9 cellular contexts compared by ENCODE assay signal in the genomic region with DNA sequence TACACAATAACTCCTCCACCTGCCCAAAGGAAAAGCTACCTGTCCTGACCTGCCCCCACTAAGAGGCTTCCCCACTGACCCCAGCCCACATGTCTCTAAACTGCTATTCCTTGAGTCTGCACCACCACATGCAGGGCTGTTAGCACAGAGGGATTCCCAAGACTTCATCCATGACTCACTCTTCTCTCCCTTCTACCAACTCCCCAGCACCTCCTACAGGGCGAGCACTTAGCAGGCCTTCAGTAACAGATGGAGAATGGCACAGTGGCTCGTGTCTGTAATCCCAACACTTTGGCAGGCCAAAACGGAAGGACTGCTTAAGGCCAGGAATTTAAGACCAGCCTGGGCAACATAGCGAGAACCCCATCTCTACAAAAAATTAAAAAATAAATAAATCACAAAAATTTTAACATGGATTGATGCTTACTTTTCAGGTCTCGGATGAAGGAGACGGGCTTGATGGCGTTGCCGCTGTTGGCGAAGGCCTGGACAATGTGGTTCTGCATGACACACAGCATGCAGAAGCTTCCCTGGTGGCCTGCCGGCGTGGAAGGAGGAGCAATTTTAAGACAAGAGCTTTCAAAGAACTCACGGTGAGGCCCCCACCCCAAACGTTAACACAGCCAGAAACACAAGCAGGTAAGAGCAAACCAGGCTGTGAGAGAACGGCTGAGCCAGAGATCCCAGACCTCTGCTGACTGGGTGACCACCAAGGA. TPM values are rescaled to one million over a fixed set of nuclear protein-coding genes. Genes with fewer than 3 reads are reported as not detected.
A peak's percentile ranks its signal among the peaks of the same experiment; 100 is the strongest.
DNase-seq lines count a peak whose midpoint lies in the region; ATAC-seq and TF ChIP-seq lines count a peak whose summit lies in the region.
"Had no signal": no experiment of that assay in that cellular context is flagged by ENCODE, and none has a peak within 500 bp of the region (broad histone marks: within the 10 kb centered on the region; RNA-seq: fewer than 3 reads in every experiment).

No MANE protein-coding gene starts in this region.

- H3K4me3 ChIP-seq in breast epithelium: no peak overlapping the region
- no peak overlapping the region for H3K4me3 ChIP-seq in smooth muscle cell

- H3K4me1 ChIP-seq in breast epithelium: no peaks in the 10 kb centered on the region
- H3K4me1 ChIP-seq in smooth muscle cell (ENCODE audit: low read depth): no peaks in the 10 kb centered on the region

- H3K27me3 Mint-ChIP-seq in MCF 10A (ENCODE audit: insufficient read depth, unreplicated experiment): no peaks in the 10 kb centered on the region

- H3K9me3 ChIP-seq in breast epithelium (no peaks in the 10 kb centered on the region), smooth muscle cell (replicated peaks; ENCODE audit: low read depth) (no peaks in the 10 kb centered on the region)

- POLR2A ChIA-PET in MCF 10A (lab: Yijun Ruan, JAX): interaction anchor here (1.2 kb wide), 1 partner anchor 10 kb away, joined by 4 read pairs; no protein-coding TSS in a partner anchor

- no peaks in the 10 kb centered on the region for H3K9me3 Mint-ChIP-seq in MCF 10A (ENCODE audit: unreplicated experiment)
- H3K9me3 Mint-ChIP-seq: nephron had no signal

- H3K27me3 ChIP-seq in breast epithelium: no peaks in the 10 kb centered on the region
- no peaks in the 10 kb centered on the region for H3K27me3 ChIP-seq in smooth muscle cell (ENCODE audit: low read depth)

- peaks cover 7% of the 10 kb centered on the region for H3F3A ChIP-seq in smooth muscle cell (ENCODE audit: low read depth)

- peaks cover 22% of the 10 kb centered on the region for H3K79me2 ChIP-seq in smooth muscle cell (ENCODE audit: low read depth)

- peaks cover 80% of the 10 kb centered on the region for H3K36me3 Mint-ChIP-seq in MCF 10A (ENCODE audit: insufficient read depth, unreplicated experiment)

- H3K27ac Mint-ChIP-seq in MCF 10A (ENCODE audit: low read depth, unreplicated experiment): no peak overlapping the region
- H3K27ac Mint-ChIP-seq: nephron had no signal

- TF ChIP-seq CTCF in MCF 10A (IDR thresholded peaks at IDR 0.05; ENCODE audit: unreplicated experiment): peak; percentile 23
- TF ChIP-seq CTCF in breast epithelium (IDR thresholded peaks at IDR 0.05): no peak
- TF ChIP-seq CTCF in smooth muscle cell (IDR thresholded peaks at IDR 0.05; ENCODE audit: borderline replicate concordance, insufficient read depth, poor library complexity, severe bottlenecking): peak; percentile 33
- no peak for TF ChIP-seq CTCF in omental fat pad (IDR thresholded peaks at IDR 0.05)

- CTCF ChIA-PET in MCF 10A (lab: Yijun Ruan, JAX): interaction anchor here (0.9 kb wide), 1 partner anchor 74 kb away, joined by 4 read pairs; no protein-coding TSS in a partner anchor

- H3K9ac ChIP-seq in smooth muscle cell (ENCODE audit: low read depth): no peak overlapping the region

- H2AFZ ChIP-seq in smooth muscle cell (ENCODE audit: low read depth): no peak overlapping the region

- no TSS peak for BruUV-seq in MCF 10A (replicated peaks; lab: Mats Ljungman, UMichigan)

- peaks cover 4% of the 10 kb centered on the region for H3K36me3 ChIP-seq in breast epithelium
- peaks cover 9% of the 10 kb centered on the region for H3K36me3 ChIP-seq in smooth muscle cell (ENCODE audit: low read depth)

- no peak for ATAC-seq in omental fat pad (ENCODE audit: low FRiP score)

- intact Hi-C loops in MCF 10A (cut with micrococcal nuclease): no loop called here
- intact Hi-C loops in breast epithelium (cut with DNase I; ENCODE audit: low total_unique reads): no loop called here

- H4K20me1 ChIP-seq in smooth muscle cell (ENCODE audit: low read depth): peaks cover 52% of the 10 kb centered on the region

- peak; percentile 50 for DNase-seq in MCF 10A (ENCODE audit: unreplicated experiment)
- no peak for DNase-seq in breast epithelium (ENCODE audit: low spot score in 2 of 2)
- DNase-seq in NCI-H226: peak; percentile 49
- DNase-seq in dermis blood vessel endothelial cell: peak; percentile 68
- DNase-seq in smooth muscle cell (lab: John Stamatoyannopoulos, UW; ENCODE audit: unreplicated experiment): no peak
- DNase-seq in dedifferentiated amniotic fluid mesenchymal stem cell (ENCODE audit: extremely low spot score): no peak
- no peak for DNase-seq in omental fat pad (ENCODE audit: low spot score)
- no peak for DNase-seq in substantia nigra (lab: John Stamatoyannopoulos, UW)

- no peak overlapping the region for H3K4me2 ChIP-seq in smooth muscle cell

- H3K27ac ChIP-seq in breast epithelium (no peak overlapping the region), smooth muscle cell (ENCODE audit: low read depth) (no peak overlapping the region), substantia nigra (ENCODE audit: low read depth, low read length, poor library complexity, severe bottlenecking) (no peak overlapping the region)

- H3K4me1 Mint-ChIP-seq in MCF 10A (ENCODE audit: insufficient read depth, unreplicated experiment): peaks cover 5% of the 10 kb centered on the region
- H3K4me1 Mint-ChIP-seq: nephron had no signal

- H3K4me3 Mint-ChIP-seq in MCF 10A (ENCODE audit: unreplicated experiment): no peak overlapping the region
- H3K4me3 Mint-ChIP-seq: nephron had no signal

- WGBS in smooth muscle cell (ENCODE audit: low lambda C conversion rate): 94% methylated on average over 14 of the region's 14 CpGs

- TF ChIP-seq POLR2A in breast epithelium (IDR thresholded peaks at IDR 0.05): no peak

RNA-seq across cellular contexts. Expression of a gene that starts 12.0 kb away (rescaled TPM):
- total RNA-seq in MCF 10A (2022) (118 and 119 TPM in 2 replicates), breast epithelium (10 to 100 TPM; 50.2 to 58.8 (median 55.4) TPM), dermis blood vessel endothelial cell (22.8 and 24.7 TPM in 2 replicates), smooth muscle cell (14.3 and 29.0 TPM in 2 replicates), omental fat pad (100 to 1,000 TPM in 2 of 4 donors, 10 to 100 TPM in 2; 32.5 to 162 (median 86.7) TPM)
- 17.6 and 31.4 TPM in 2 replicates for polyA plus RNA-seq in smooth muscle cell

RNA-seq across cellular contexts. Expression of a gene that starts 46.6 kb away (rescaled TPM):
- total RNA-seq in MCF 10A (2022) (32.8 and 38.5 TPM in 2 replicates), breast epithelium (10 to 100 TPM; 49.5 to 64.8 (median 50.7) TPM), dermis blood vessel endothelial cell (50.6 and 51.4 TPM in 2 replicates), smooth muscle cell (17.4 and 19.3 TPM in 2 replicates), omental fat pad (100 to 1,000 TPM in 2 of 4 donors, 10 to 100 TPM in 2; 50.0 to 139 (median 83.7) TPM)
- 14.1 and 26.9 TPM in 2 replicates for polyA plus RNA-seq in smooth muscle cell

Comparison
In these comparisons a context has a peak if more than half of its experiments do, and no peak if none do; other contexts are left out.
1. DNase-seq: peak in MCF 10A (single experiment), NCI-H226 (single experiment) and dermis blood vessel endothelial cell (single experiment); none in breast epithelium (0 of 2), smooth muscle cell (single experiment), dedifferentiated amniotic fluid mesenchymal stem cell (single experiment), omental fat pad (single experiment) and substantia nigra (0 of 49).
2. CTCF ChIP-seq: peak in MCF 10A (single experiment) and smooth muscle cell (single experiment); none in breast epithelium (0 of 3) and omental fat pad (0 of 3).